8 cellular contexts compared by ENCODE assay signal in the genomic region with DNA sequence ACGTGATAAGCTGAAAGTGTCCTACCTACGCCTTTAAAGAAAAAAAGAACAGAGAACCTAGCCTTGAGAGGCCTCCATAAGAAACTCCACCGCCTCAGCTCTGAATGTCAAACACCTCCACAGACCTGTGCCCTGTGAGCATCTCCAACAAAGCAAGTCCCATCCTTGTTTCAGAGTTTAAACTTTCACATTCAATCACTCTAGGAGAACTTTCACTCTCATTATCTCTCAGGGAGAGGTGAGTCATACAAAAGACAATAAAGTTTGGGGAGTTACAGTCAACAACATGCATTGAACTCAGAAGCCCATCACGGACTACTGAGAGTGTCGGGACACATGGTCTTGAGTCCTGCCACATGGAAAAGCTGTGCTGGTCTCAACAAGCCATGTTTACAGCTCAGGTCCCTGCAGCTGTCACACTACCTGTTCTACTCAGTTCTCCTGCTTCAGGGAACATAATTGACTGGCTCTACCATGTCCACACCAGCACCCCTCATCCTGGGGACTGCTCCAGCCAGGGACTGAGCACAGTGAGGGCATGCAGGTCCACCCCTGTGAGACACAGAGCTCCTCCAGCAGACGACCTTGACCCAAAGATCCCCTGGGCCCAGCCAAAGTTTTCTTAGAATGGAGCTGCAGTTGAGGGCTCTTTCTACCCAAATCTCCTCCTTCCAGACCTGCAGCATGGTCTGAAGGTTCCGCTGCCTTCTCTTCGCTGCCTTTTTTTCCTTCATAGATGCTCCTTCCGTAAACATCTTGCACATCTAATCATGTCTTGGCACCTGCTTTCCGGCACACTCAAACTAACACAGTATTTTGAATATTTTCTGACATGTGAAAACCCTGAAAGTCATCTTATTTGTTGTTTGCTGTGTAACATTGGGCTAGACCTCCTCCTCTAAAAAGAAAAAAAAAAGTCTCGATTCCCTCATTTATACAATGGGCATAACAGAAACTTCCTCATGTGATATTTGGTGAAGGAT.
DNase-seq lines count a peak whose midpoint lies in the region; ATAC-seq and TF ChIP-seq lines count a peak whose summit lies in the region.

No MANE protein-coding gene starts in this region.

- no peaks in the 10 kb centered on the region for H3K27me3 Mint-ChIP-seq in stimulated activated naive CD8-positive, alpha-beta T cell treated with anti-CD3 and anti-CD28 coated beads, Interleukin-15, Interleukin-2, amounts not matched to agents 100 ng/mL and 50 ng/mL, for 24 hours

- no peak overlapping the region for H3K4me3 ChIP-seq in PC-3 (ENCODE audit: low read length)
- peak overlapping the region; percentile 11 to 26 for H3K4me3 ChIP-seq in duodenal mucosa (ENCODE audit: low read depth in 1 of 2, low read length in 2 of 2)

- H3K9me3 ChIP-seq in PC-3 (ENCODE audit: low read length) (no peaks in the 10 kb centered on the region), duodenal mucosa (ENCODE audit: control insufficient read depth in 1 of 2, low read length in 2 of 2) (no peaks in the 10 kb centered on the region)

- peaks cover 90% of the 10 kb centered on the region for H3K36me3 Mint-ChIP-seq in stimulated activated naive CD8-positive, alpha-beta T cell treated with anti-CD3 and anti-CD28 coated beads, Interleukin-15, Interleukin-2, amounts not matched to agents 100 ng/mL and 50 ng/mL, for 24 hours (ENCODE audit: low read depth)

- no peaks in the 10 kb centered on the region for H4K20me1 ChIP-seq in PC-3 (ENCODE audit: low read length)

- peak overlapping the region; percentile 97 for H3K27ac Mint-ChIP-seq in stimulated activated naive CD8-positive, alpha-beta T cell treated with anti-CD3 and anti-CD28 coated beads, Interleukin-15, Interleukin-2, amounts not matched to agents 100 ng/mL and 50 ng/mL, for 24 hours

- peak; percentile 77 for DNase-seq in PC-3
- no peak for DNase-seq in iPS-NIHi11 (ENCODE audit: low spot score)
- no peak for DNase-seq in C1 segment of cervical spinal cord (lab: John Stamatoyannopoulos, UW)
- DNase-seq in OCI-M1 (lab: John Stamatoyannopoulos, UW): no peak

- no peak overlapping the region for H2AFZ ChIP-seq in PC-3 (ENCODE audit: low read length)

- H3K4me2 ChIP-seq in PC-3 (ENCODE audit: low read length): peak overlapping the region; percentile 18

- no peaks in the 10 kb centered on the region for H3F3A ChIP-seq in PC-3 (ENCODE audit: low read length, unreplicated experiment)

- POLR2A ChIA-PET in PC-3 (lab: Charles Lee; ENCODE audit: unreplicated experiment): interaction anchor here (0.6 kb wide), 1 partner anchor 182 kb away, joined by 5 read pairs; no protein-coding TSS in a partner anchor

- TF ChIP-seq CTCF in PC-3 (conservative IDR thresholded peaks at IDR 0.05; ENCODE audit: low read depth, low read length): no peak

- peak overlapping the region; percentile 74 for H3K4me3 Mint-ChIP-seq in stimulated activated naive CD8-positive, alpha-beta T cell treated with anti-CD3 and anti-CD28 coated beads, Interleukin-15, Interleukin-2, amounts not matched to agents 100 ng/mL and 50 ng/mL, for 24 hours

- H3K4me1 ChIP-seq in PC-3 (ENCODE audit: insufficient read depth, low read length) (peaks cover 35% of the 10 kb centered on the region), duodenal mucosa (ENCODE audit: control insufficient read depth in 1 of 2, insufficient read depth in 2 of 2, low read length in 2 of 2) (peaks cover 83 to 90% of the 10 kb centered on the region in 2 donors)

- peak; percentile 58 for ATAC-seq in GM18519 (IDR thresholded peaks at IDR 0.05; ENCODE audit: low FRiP score, unreplicated experiment)
- peak; percentile 37 for ATAC-seq in HG02623 (IDR thresholded peaks at IDR 0.05; ENCODE audit: unreplicated experiment)
- ATAC-seq in PC-3: peak; percentile 66

- no peaks in the 10 kb centered on the region for H3K9me2 ChIP-seq in PC-3 (replicated peaks; ENCODE audit: low read length)

- H3K9ac ChIP-seq in PC-3 (ENCODE audit: low read length) (no peak overlapping the region), duodenal mucosa (ENCODE audit: low read depth in 1 of 2, low read length in 2 of 2) (peak overlapping the region; percentile 22 to 25)

- CTCF ChIA-PET in PC-3 (lab: Charles Lee): interaction anchor here (0.7 kb wide), 1 partner anchor 148 kb away, joined by 3 read pairs; no protein-coding TSS in a partner anchor

- H3K4me1 Mint-ChIP-seq in stimulated activated naive CD8-positive, alpha-beta T cell treated with anti-CD3 and anti-CD28 coated beads, Interleukin-15, Interleukin-2, amounts not matched to agents 100 ng/mL and 50 ng/mL, for 24 hours (ENCODE audit: low read depth): peaks cover 100% of the 10 kb centered on the region

- no peaks in the 10 kb centered on the region for H3K27me3 ChIP-seq in PC-3 (ENCODE audit: low read length)
- no peaks in the 10 kb centered on the region for H3K27me3 ChIP-seq in duodenal mucosa (ENCODE audit: control insufficient read depth in 1 of 2, insufficient read depth in 2 of 2, low read length in 2 of 2)

- H3K27ac ChIP-seq in PC-3 (ENCODE audit: low read length): peak overlapping the region; percentile 42
- peak overlapping the region; percentile 6 for H3K27ac ChIP-seq in duodenal mucosa (ENCODE audit: low read depth, low read length)

- H3K36me3 ChIP-seq in PC-3 (ENCODE audit: low read depth, low read length) (peaks cover 78% of the 10 kb centered on the region), duodenal mucosa (ENCODE audit: control insufficient read depth in 1 of 2, insufficient read depth in 2 of 2, low read length in 2 of 2) (peaks cover 0 to 10% of the 10 kb centered on the region in 2 donors)

- BruUV-seq in PC-3 (replicated peaks; lab: Mats Ljungman, UMichigan): no TSS peak

- no peaks in the 10 kb centered on the region for H3K9me3 Mint-ChIP-seq in stimulated activated naive CD8-positive, alpha-beta T cell treated with anti-CD3 and anti-CD28 coated beads, Interleukin-15, Interleukin-2, amounts not matched to agents 100 ng/mL and 50 ng/mL, for 24 hours

- intact Hi-C loops in PC-3 (cut with micrococcal nuclease): loop anchor here (2.0 kb wide), 1 partner anchor 50 kb away; no protein-coding TSS in a partner anchor

- H3K79me2 ChIP-seq in PC-3 (ENCODE audit: low read length): peaks cover 66% of the 10 kb centered on the region
